Comparison of ENCODE assay signal across 7 cellular contexts in the genomic region with DNA sequence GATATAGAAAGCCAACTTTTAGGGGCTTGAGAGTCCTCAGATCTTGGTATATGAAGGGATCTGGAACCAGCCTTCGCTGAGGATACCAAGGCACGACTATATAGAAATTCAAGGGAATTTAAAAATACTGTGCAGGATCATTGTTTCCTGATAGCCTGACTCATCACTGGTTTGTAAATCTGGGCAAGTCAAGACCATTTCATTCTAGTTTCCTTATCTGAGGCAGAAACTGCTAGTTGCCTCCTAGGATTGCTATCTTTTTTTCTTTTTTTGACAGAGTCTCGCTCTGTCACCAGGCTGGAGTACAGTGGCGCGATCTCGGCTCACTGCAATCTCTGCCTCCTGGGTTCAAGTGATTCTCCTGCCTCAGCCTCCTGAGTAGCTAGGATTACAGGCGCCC.
DNase-seq lines count a peak whose midpoint lies in the region; ATAC-seq, FAIRE-seq and TF ChIP-seq lines count a peak whose summit lies in the region.
"Not testable (repeated sequence)": the region's sequence is repeated elsewhere in the genome, so short reads cannot be mapped to it uniquely, and the experiment has no call there.

No MANE protein-coding gene starts in this region.

- H3K4me3 ChIP-seq in bronchial epithelial cell (ENCODE audit: low read depth, low read length), result not testable (repeated sequence)

- H3K27ac Mint-ChIP-seq in activated CD8-positive, alpha-beta T cell treated with anti-CD3 and anti-CD28 coated beads for 36 hours, result peak overlapping the region; percentile 71
- H3K27ac Mint-ChIP-seq in activated naive CD4-positive, alpha-beta T cell treated with anti-CD3 and anti-CD28 coated beads, Interleukin-2, amount 50 U/mL, for 72 hours, result peak overlapping the region; percentile 86 to 90
- peak overlapping the region; percentile 92 for H3K27ac Mint-ChIP-seq in stimulated activated effector memory CD8-positive, alpha-beta T cell treated with anti-CD3 and anti-CD28 coated beads, Interleukin-12 subunit alpha, Interleukin-12 subunit beta, amount 100 ng/mL, for 72 hours

- CTCF ChIA-PET in RWPE1 (lab: Yijun Ruan, JAX); activated CD8-positive, alpha-beta T cell treated with anti-CD3 and anti-CD28 coated beads for 36 hours (lab: Charles Lee): not testable (repeated sequence)

- not testable (repeated sequence) for TF ChIP-seq CTCF in RWPE1 (conservative IDR thresholded peaks at IDR 0.05; ENCODE audit: low read depth); activated CD8-positive, alpha-beta T cell treated with anti-CD3 and anti-CD28 coated beads for 36 hours (IDR thresholded peaks at IDR 0.05); bronchial epithelial cell (IDR thresholded peaks at IDR 0.05; ENCODE audit: insufficient read depth, low read length, severe bottlenecking)

- peaks cover 48% of the 10 kb centered on the region for H3K36me3 Mint-ChIP-seq in activated CD8-positive, alpha-beta T cell treated with anti-CD3 and anti-CD28 coated beads for 36 hours (ENCODE audit: low read depth)
- H3K36me3 Mint-ChIP-seq in activated naive CD4-positive, alpha-beta T cell treated with anti-CD3 and anti-CD28 coated beads, Interleukin-2, amount 50 U/mL, for 72 hours, result peaks cover 13 to 49% of the 10 kb centered on the region in 2 donors
- peaks cover 80% of the 10 kb centered on the region for H3K36me3 Mint-ChIP-seq in stimulated activated effector memory CD8-positive, alpha-beta T cell treated with anti-CD3 and anti-CD28 coated beads, Interleukin-12 subunit alpha, Interleukin-12 subunit beta, amount 100 ng/mL, for 72 hours

- H3K36me3 ChIP-seq in bronchial epithelial cell (ENCODE audit: control insufficient read depth, insufficient read depth, low read length), result peaks cover 14% of the 10 kb centered on the region

- H3K27ac ChIP-seq in RWPE1 (peak overlapping the region; percentile 28; the same call in 1 of the 2 replicates), epithelial cell of prostate (peak overlapping the region; percentile 37)

- POLR2A ChIA-PET in RWPE1 (lab: Yijun Ruan, JAX; ENCODE audit: low non-redundant PET); activated CD8-positive, alpha-beta T cell treated with anti-CD3 and anti-CD28 coated beads for 36 hours (lab: Charles Lee): not testable (repeated sequence)

- not testable (repeated sequence) for ATAC-seq in activated CD8-positive, alpha-beta T cell treated with anti-CD3 and anti-CD28 coated beads for 36 hours
- peak; percentile 10 to 52 for ATAC-seq in activated naive CD4-positive, alpha-beta T cell treated with anti-CD3 and anti-CD28 coated beads, Interleukin-2, amount 50 U/mL, for 72 hours
- ATAC-seq in stimulated activated effector memory CD8-positive, alpha-beta T cell treated with anti-CD3 and anti-CD28 coated beads, Interleukin-12 subunit alpha, Interleukin-12 subunit beta, amount 100 ng/mL, for 72 hours, result peak; percentile 64

- peak; percentile 19 for DNase-seq in RWPE1 (ENCODE audit: low spot score)
- not testable (repeated sequence) for DNase-seq in activated CD8-positive, alpha-beta T cell treated with anti-CD3 and anti-CD28 coated beads for 36 hours; activated naive CD4-positive, alpha-beta T cell treated with anti-CD3 and anti-CD28 coated beads, Interleukin-2, amount 50 U/mL, for 72 hours (ENCODE audit: low spot score in 2 of 2); epithelial cell of prostate (ENCODE audit: low read depth, low spot score); stimulated activated effector memory CD8-positive, alpha-beta T cell treated with anti-CD3 and anti-CD28 coated beads, Interleukin-12 subunit alpha, Interleukin-12 subunit beta, amount 100 ng/mL, for 72 hours (ENCODE audit: low spot score in 2 of 2)
- peak; percentile 76 for DNase-seq in bronchial epithelial cell (ENCODE audit: low read depth)
- DNase-seq in foreskin melanocyte, result peak; percentile 25

- H3K4me3 Mint-ChIP-seq in activated CD8-positive, alpha-beta T cell treated with anti-CD3 and anti-CD28 coated beads for 36 hours, result not testable (repeated sequence)
- H3K4me3 Mint-ChIP-seq in stimulated activated effector memory CD8-positive, alpha-beta T cell treated with anti-CD3 and anti-CD28 coated beads, Interleukin-12 subunit alpha, Interleukin-12 subunit beta, amount 100 ng/mL, for 72 hours, result peak overlapping the region; percentile 61

- intact Hi-C loops in activated CD8-positive, alpha-beta T cell treated with anti-CD3 and anti-CD28 coated beads for 36 hours (cut with micrococcal nuclease), result not testable (repeated sequence)

- H3K4me1 Mint-ChIP-seq in activated CD8-positive, alpha-beta T cell treated with anti-CD3 and anti-CD28 coated beads for 36 hours (ENCODE audit: low read depth), result peaks cover 45% of the 10 kb centered on the region
- H3K4me1 Mint-ChIP-seq in stimulated activated effector memory CD8-positive, alpha-beta T cell treated with anti-CD3 and anti-CD28 coated beads, Interleukin-12 subunit alpha, Interleukin-12 subunit beta, amount 100 ng/mL, for 72 hours, result peaks cover 49% of the 10 kb centered on the region

- not testable (repeated sequence) for FAIRE-seq in bronchial epithelial cell (lab: Jason Lieb, UNC)

- not testable (repeated sequence) for H3K27me3 ChIP-seq in bronchial epithelial cell (ENCODE audit: control insufficient read depth, insufficient read depth, low read length)

- H3K9me3 Mint-ChIP-seq in activated CD8-positive, alpha-beta T cell treated with anti-CD3 and anti-CD28 coated beads for 36 hours; activated naive CD4-positive, alpha-beta T cell treated with anti-CD3 and anti-CD28 coated beads, Interleukin-2, amount 50 U/mL, for 72 hours; stimulated activated effector memory CD8-positive, alpha-beta T cell treated with anti-CD3 and anti-CD28 coated beads, Interleukin-12 subunit alpha, Interleukin-12 subunit beta, amount 100 ng/mL, for 72 hours: not testable (repeated sequence)

- not testable (repeated sequence) for H3K27me3 Mint-ChIP-seq in activated CD8-positive, alpha-beta T cell treated with anti-CD3 and anti-CD28 coated beads for 36 hours
